8 cellular contexts compared by ENCODE assay signal in the genomic region with DNA sequence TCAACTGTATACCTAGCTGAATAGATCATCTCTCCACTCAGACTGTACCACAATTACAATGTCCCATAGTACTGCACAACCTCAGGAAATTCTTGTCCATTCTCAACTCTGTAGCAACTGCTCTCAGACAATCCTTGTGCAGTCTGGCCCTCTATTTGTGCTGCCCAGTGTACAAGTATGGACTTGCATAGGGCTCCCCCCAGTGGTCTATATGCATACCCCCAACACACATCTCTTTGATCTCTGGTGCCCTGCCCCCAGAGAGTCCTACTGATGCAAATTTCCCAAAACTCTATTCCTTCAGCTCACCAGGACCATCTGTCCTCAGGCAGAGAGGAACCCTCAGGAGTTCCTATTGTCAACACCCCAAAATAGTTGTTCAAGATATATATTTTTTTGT.
DNase-seq lines count a peak whose midpoint lies in the region; ATAC-seq and TF ChIP-seq lines count a peak whose summit lies in the region.

No MANE protein-coding gene starts in this region.

- no peak for DNase-seq in AG04450 (ENCODE audit: low read depth, low spot score)
- peak; percentile 42 for DNase-seq in NCI-H774 (lab: John Stamatoyannopoulos, UW)
- DNase-seq in fibroblast of the aortic adventitia (ENCODE audit: low read depth), result peak; percentile 1
- DNase-seq in right atrium auricular region (ENCODE audit: low spot score), result no peak
- DNase-seq in ureter (ENCODE audit: low spot score), result no peak
- DNase-seq in activated CD8-positive, alpha-beta memory T cell treated with anti-CD3 and anti-CD28 coated beads, Interleukin-2, amount 50 U/mL, for 48 hours, result no peak

- CTCF ChIA-PET in AG04450 (lab: Charles Lee), result no interaction called here

- no peaks in the 10 kb centered on the region for H3K4me1 ChIP-seq in right atrium auricular region

- no peak overlapping the region for H3K4me3 ChIP-seq in AG04450 (ENCODE audit: low read depth, low read length)
- H3K4me3 ChIP-seq in fibroblast of the aortic adventitia (ENCODE audit: low read depth, low read length), result no peak overlapping the region
- H3K4me3 ChIP-seq in right atrium auricular region, result no peak overlapping the region

- H3K27me3 ChIP-seq in AG04450 (ENCODE audit: control insufficient read depth, insufficient read depth, low read length) (no peaks in the 10 kb centered on the region), right atrium auricular region (no peaks in the 10 kb centered on the region)

- ATAC-seq in GM18867 (IDR thresholded peaks at IDR 0.05; ENCODE audit: unreplicated experiment) (peak; percentile 87), HG03097 (IDR thresholded peaks at IDR 0.05; ENCODE audit: low FRiP score, unreplicated experiment) (peak; percentile 90)

- no peaks in the 10 kb centered on the region for H3K36me3 ChIP-seq in right atrium auricular region

- peak; percentile 26 for TF ChIP-seq CTCF in AG04450 (IDR thresholded peaks at IDR 0.05; ENCODE audit: low read depth, low read length)
- TF ChIP-seq CTCF in fibroblast of the aortic adventitia (IDR thresholded peaks at IDR 0.05; ENCODE audit: insufficient read depth, low read length), result no peak
- TF ChIP-seq CTCF in right atrium auricular region (IDR thresholded peaks at IDR 0.05), result no peak

- no peak overlapping the region for H3K27ac ChIP-seq in AG04450 (ENCODE audit: low read depth, low read length)
- no peak overlapping the region for H3K27ac ChIP-seq in right atrium auricular region

- H3K9me3 ChIP-seq in AG04450 (ENCODE audit: control insufficient read depth, insufficient read depth, low read length) (peaks cover 8% of the 10 kb centered on the region), right atrium auricular region (no peaks in the 10 kb centered on the region)

- POLR2A ChIA-PET in AG04450 (lab: Yijun Ruan, JAX), result no interaction called here

Comparison
In these comparisons a context has a peak if more than half of its experiments do, and no peak if none do; other contexts are left out.
1. DNase-seq: peak in NCI-H774 (single experiment) and fibroblast of the aortic adventitia (single experiment); none in AG04450 (single experiment), right atrium auricular region (single experiment), ureter (single experiment) and activated CD8-positive, alpha-beta memory T cell treated with anti-CD3 and anti-CD28 coated beads, Interleukin-2, amount 50 U/mL, for 48 hours (single experiment).